ENCODE assay signal across 9 cellular contexts in genomic region chr2:236352761-236353593, GRCh38.
A peak's percentile ranks its signal among the peaks of the same experiment; 100 is the strongest.
DNase-seq lines count a peak whose midpoint lies in the region; ATAC-seq, FAIRE-seq and TF ChIP-seq lines count a peak whose summit lies in the region.
"Had no signal": no experiment of that assay in that cellular context is flagged by ENCODE, and none has a peak within 500 bp of the region (broad histone marks: within the 10 kb centered on the region; RNA-seq: fewer than 3 reads in every experiment).

No MANE protein-coding gene starts in this region.

- no peak for FAIRE-seq in D721Med (lab: Jason Lieb, UNC)

- DNase-seq in D721Med (ENCODE audit: insufficient read length, low spot score) (no peak), HFF-Myc (ENCODE audit: extremely low read depth, low read depth) (no peak), RPMI8226 (peak; percentile 38), endothelial cell (ENCODE audit: low spot score) (no peak), neural crest cell (ENCODE audit: low read depth, low spot score) (no peak), ureter (ENCODE audit: low spot score) (no peak)
- DNase-seq in activated T-cell treated with anti-CD3 and anti-CD28 coated beads, Interleukin-2, amount 50 U/mL, for 1 hour, result no peak

- H3K27me3 Mint-ChIP-seq in endothelial cell (ENCODE audit: unreplicated experiment) (peaks cover 4% of the 10 kb centered on the region), neural crest cell (ENCODE audit: low read depth) (no peaks in the 10 kb centered on the region)

- H3K4me3 Mint-ChIP-seq in endothelial cell (ENCODE audit: unreplicated experiment) (no peak overlapping the region), neural crest cell (no peak overlapping the region)
- H3K4me3 Mint-ChIP-seq: T-cell had no signal

- no peak for ATAC-seq in HG03439 (IDR thresholded peaks at IDR 0.05; ENCODE audit: unreplicated experiment)

- H3K9me3 Mint-ChIP-seq in endothelial cell (ENCODE audit: unreplicated experiment) (no peaks in the 10 kb centered on the region), neural crest cell (no peaks in the 10 kb centered on the region)
- H3K9me3 Mint-ChIP-seq: T-cell had no signal

- TF ChIP-seq CTCF in D721Med (IDR thresholded peaks at IDR 0.05; ENCODE audit: insufficient read depth, missing control alignments) (peak; percentile 87), HFF-Myc (IDR thresholded peaks at IDR 0.05; ENCODE audit: low read depth, low read length, missing control alignments) (peak; percentile 70), endothelial cell (IDR thresholded peaks at IDR 0.05; ENCODE audit: unreplicated experiment) (peak; percentile 92), neural crest cell (conservative IDR thresholded peaks at IDR 0.05) (peak; percentile 96)

- H3K4me1 Mint-ChIP-seq in endothelial cell (ENCODE audit: unreplicated experiment) (peaks cover 14% of the 10 kb centered on the region), neural crest cell (peaks cover 10% of the 10 kb centered on the region)

- H3K36me3 Mint-ChIP-seq in endothelial cell (ENCODE audit: low read depth, unreplicated experiment), result peaks cover 15% of the 10 kb centered on the region
- H3K36me3 Mint-ChIP-seq in neural crest cell (ENCODE audit: low read depth), result no peaks in the 10 kb centered on the region
- H3K36me3 Mint-ChIP-seq: T-cell had no signal

- H3K4me3 ChIP-seq in HFF-Myc (replicated peaks; ENCODE audit: low read depth, low read length), result no peak overlapping the region

- H3K27ac Mint-ChIP-seq in endothelial cell (ENCODE audit: unreplicated experiment) (no peak overlapping the region), neural crest cell (ENCODE audit: unreplicated experiment) (no peak overlapping the region)
- H3K27ac Mint-ChIP-seq: T-cell had no signal
